1 cellular context compared by ENCODE assay signal in the genomic region with DNA sequence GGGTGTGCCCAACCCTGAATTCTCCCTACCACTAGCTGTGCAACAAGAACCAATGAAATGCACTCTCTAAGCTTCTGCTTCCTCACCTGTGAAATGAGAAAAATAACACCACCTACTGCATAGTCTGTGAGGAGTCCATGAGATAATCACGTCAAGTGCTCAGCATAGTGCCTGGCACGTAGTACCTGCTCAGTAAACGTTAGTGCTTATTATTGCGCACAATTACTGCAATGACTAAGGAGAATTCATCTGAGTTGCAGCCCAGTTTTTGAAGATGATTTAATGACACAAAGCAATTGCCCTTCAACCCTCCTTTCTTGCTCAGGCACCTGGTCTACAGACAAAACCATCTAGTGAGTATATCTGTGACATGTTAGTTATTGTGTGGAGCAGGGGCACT.
TF ChIP-seq lines count a peak whose summit lies in the region.

No MANE protein-coding gene starts in this region.

TF ChIP-seq in HEK293, 187 proteins besides CTCF, POLR2A, EP300 and RAD21:
- TF ChIP-seq, protein P1, sequence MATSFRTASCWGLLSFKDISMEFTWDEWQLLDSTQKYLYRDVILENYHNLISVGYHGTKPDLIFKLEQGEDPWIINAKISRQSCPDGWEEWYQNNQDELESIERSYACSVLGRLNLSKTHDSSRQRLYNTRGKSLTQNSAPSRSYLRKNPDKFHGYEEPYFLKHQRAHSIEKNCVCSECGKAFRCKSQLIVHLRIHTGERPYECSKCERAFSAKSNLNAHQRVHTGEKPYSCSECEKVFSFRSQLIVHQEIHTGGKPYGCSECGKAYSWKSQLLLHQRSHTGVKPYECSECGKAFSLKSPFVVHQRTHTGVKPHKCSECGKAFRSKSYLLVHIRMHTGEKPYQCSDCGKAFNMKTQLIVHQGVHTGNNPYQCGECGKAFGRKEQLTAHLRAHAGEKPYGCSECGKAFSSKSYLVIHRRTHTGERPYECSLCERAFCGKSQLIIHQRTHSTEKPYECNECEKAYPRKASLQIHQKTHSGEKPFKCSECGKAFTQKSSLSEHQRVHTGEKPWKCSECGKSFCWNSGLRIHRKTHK (tag by site-specific recombination; IDR thresholded peaks at IDR 0.05): no peak
- TF ChIP-seq ZNF664 (tag by site-specific recombination; IDR thresholded peaks at IDR 0.05) (peak; percentile 90), ZFP69B (tag by site-specific recombination; IDR thresholded peaks at IDR 0.05) (no peak), ZNF514 (tag by site-specific recombination; IDR thresholded peaks at IDR 0.05) (no peak)
- TF ChIP-seq, protein P2, sequence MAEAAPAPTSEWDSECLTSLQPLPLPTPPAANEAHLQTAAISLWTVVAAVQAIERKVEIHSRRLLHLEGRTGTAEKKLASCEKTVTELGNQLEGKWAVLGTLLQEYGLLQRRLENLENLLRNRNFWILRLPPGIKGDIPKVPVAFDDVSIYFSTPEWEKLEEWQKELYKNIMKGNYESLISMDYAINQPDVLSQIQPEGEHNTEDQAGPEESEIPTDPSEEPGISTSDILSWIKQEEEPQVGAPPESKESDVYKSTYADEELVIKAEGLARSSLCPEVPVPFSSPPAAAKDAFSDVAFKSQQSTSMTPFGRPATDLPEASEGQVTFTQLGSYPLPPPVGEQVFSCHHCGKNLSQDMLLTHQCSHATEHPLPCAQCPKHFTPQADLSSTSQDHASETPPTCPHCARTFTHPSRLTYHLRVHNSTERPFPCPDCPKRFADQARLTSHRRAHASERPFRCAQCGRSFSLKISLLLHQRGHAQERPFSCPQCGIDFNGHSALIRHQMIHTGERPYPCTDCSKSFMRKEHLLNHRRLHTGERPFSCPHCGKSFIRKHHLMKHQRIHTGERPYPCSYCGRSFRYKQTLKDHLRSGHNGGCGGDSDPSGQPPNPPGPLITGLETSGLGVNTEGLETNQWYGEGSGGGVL (tag by site-specific recombination; IDR thresholded peaks at IDR 0.05): no peak
